ENCODE assay signal across 16 cellular contexts in the genomic region with DNA sequence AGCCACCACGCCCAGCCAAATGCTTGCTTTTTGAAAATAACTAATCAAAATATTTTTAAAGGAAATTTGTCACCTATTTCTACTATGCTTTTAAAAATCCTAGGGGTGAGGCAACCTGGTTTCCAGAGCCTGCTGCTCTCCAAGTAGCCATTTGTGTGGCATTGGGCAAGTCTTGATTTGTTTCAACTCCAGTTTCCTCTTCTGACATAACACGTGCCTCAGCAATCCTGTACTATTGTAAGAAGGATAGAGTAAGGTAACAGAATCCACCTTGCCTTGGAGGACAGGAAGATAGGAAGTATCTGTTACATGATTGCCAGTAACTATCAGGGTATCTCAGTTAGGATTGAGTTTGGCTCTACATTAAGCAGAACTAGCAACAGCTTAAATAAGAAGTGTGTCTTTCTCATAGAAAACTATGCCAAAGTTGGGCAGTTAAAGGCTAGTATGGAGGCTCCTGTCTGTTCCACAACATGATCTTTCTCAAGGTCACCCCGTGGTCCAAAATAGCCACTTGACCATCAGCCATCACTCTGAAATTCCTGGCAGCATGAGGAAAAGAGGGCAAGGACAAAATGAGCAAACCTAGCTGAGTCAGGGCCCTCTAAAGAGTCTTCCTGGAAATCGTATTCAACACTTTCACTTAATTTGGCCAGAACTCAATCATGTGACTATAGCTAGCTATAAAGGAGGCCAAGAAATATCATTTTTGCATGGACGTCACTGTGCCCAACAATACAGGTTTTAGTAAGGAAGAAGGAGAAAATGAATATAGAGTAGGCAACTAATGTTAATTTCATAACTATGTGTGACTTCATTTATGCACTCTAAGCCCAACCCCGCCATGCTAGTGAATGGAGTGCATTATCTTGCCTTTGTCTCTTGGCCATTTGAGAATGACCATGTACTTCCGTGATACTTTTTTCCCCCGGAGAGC.
DNase-seq lines count a peak whose midpoint lies in the region; ATAC-seq and TF ChIP-seq lines count a peak whose summit lies in the region.
"Had no signal": no experiment of that assay in that cellular context is flagged by ENCODE, and none has a peak within 500 bp of the region (broad histone marks: within the 10 kb centered on the region; RNA-seq: fewer than 3 reads in every experiment).

No MANE protein-coding gene starts in this region.

- intact Hi-C loops in left lung (cut with DNase I), result no loop called here

- peaks cover 12% of the 10 kb centered on the region for H3K36me3 Mint-ChIP-seq in activated naive CD4-positive, alpha-beta T cell treated with anti-CD3 and anti-CD28 coated beads, Interleukin-2, amount 50 U/mL, for 24 hours

- no peak for DNase-seq in activated naive CD4-positive, alpha-beta T cell (lab: John Stamatoyannopoulos, UW)
- DNase-seq in coronary artery (ENCODE audit: low spot score) (no peak), left lung (no peak), thoracic aorta (ENCODE audit: low spot score) (no peak)
- DNase-seq: activated CD8-positive, alpha-beta memory T cell treated with anti-CD3 and anti-CD28 coated beads, Interleukin-2, amount 50 U/mL, for 48 hours; caudate nucleus; DND-41; NCI-H1092; NCI-H748 treated with DMSO at 0.1 percent for 48 hours; SHP77 treated with DMSO at 0.1 percent for 48 hours had no signal

- TF ChIP-seq CTCF in coronary artery (IDR thresholded peaks at IDR 0.05) (no peak), left lung (IDR thresholded peaks at IDR 0.05) (no peak), thoracic aorta (IDR thresholded peaks at IDR 0.05) (no peak)

- H3K4me3 ChIP-seq in coronary artery, result no peak overlapping the region
- H3K4me3 ChIP-seq in left lung, result no peak overlapping the region
- H3K4me3 ChIP-seq in thoracic aorta, result no peak overlapping the region
- H3K4me3 ChIP-seq: GM12878, neural progenitor cell had no signal

- no peaks in the 10 kb centered on the region for H3K27me3 ChIP-seq in left lung
- no peaks in the 10 kb centered on the region for H3K27me3 ChIP-seq in thoracic aorta (replicated peaks; ENCODE audit: insufficient read depth)
- H3K27me3 ChIP-seq: neural progenitor cell had no signal

- H3K27ac ChIP-seq in coronary artery (peak overlapping the region; percentile 4 to 53), left lung (peak overlapping the region in 1 of 2 donors; percentile 72), thoracic aorta (peak overlapping the region in 1 of 2 donors; percentile 23)
- H3K27ac ChIP-seq: neural progenitor cell had no signal

- no peaks in the 10 kb centered on the region for H3K9me3 ChIP-seq in left lung
- no peaks in the 10 kb centered on the region for H3K9me3 ChIP-seq in thoracic aorta

- H3K27me3 Mint-ChIP-seq in activated naive CD4-positive, alpha-beta T cell treated with anti-CD3 and anti-CD28 coated beads, Interleukin-2, amount 50 U/mL, for 24 hours, result no peaks in the 10 kb centered on the region

- ATAC-seq in left lung (peak; percentile 8), thoracic aorta (ENCODE audit: insufficient number of reproducible peaks, low FRiP score, low read depth) (peak; percentile 57), HG02885 (IDR thresholded peaks at IDR 0.05; ENCODE audit: poor library complexity, unreplicated experiment) (no peak), GM21825 (IDR thresholded peaks at IDR 0.05; ENCODE audit: unreplicated experiment) (no peak), HG02852 (IDR thresholded peaks at IDR 0.05; ENCODE audit: unreplicated experiment) (no peak)
- ATAC-seq: GM12878 had no signal

- peaks cover 28% of the 10 kb centered on the region for H3K4me1 Mint-ChIP-seq in activated naive CD4-positive, alpha-beta T cell treated with anti-CD3 and anti-CD28 coated beads, Interleukin-2, amount 50 U/mL, for 24 hours

- no peaks in the 10 kb centered on the region for H3K9me3 Mint-ChIP-seq in activated naive CD4-positive, alpha-beta T cell treated with anti-CD3 and anti-CD28 coated beads, Interleukin-2, amount 50 U/mL, for 24 hours
- H3K9me3 Mint-ChIP-seq: neural progenitor cell had no signal

- no peak overlapping the region for H3K4me3 Mint-ChIP-seq in activated naive CD4-positive, alpha-beta T cell treated with anti-CD3 and anti-CD28 coated beads, Interleukin-2, amount 50 U/mL, for 24 hours
- H3K4me3 Mint-ChIP-seq: neural progenitor cell had no signal

- H3K27ac Mint-ChIP-seq in activated naive CD4-positive, alpha-beta T cell treated with anti-CD3 and anti-CD28 coated beads, Interleukin-2, amount 50 U/mL, for 24 hours, result peak overlapping the region; percentile 82
- H3K27ac Mint-ChIP-seq: neural progenitor cell had no signal

- H3K36me3 ChIP-seq in left lung (peaks cover 0 to 25% of the 10 kb centered on the region in 2 donors), thoracic aorta (peaks cover 10% of the 10 kb centered on the region)

- H3K4me1 ChIP-seq in left lung, result peaks cover 15 to 52% of the 10 kb centered on the region in 2 donors
- peaks cover 11 to 20% of the 10 kb centered on the region in 2 donors for H3K4me1 ChIP-seq in thoracic aorta (ENCODE audit: control insufficient read depth in 1 of 2, low read depth in 2 of 2)

Comparison
In these comparisons a context has a peak if more than half of its experiments do, and no peak if none do; other contexts are left out.
1. ATAC-seq: peak in left lung (single experiment) and thoracic aorta (single experiment); none in HG02885 (single experiment), GM21825 (single experiment) and HG02852 (single experiment).